1 cellular context compared by ENCODE assay signal in genomic region chr2:26144031-26144430, GRCh38.
A peak's percentile ranks its signal among the peaks of the same experiment; 100 is the strongest.
TF ChIP-seq lines count a peak whose summit lies in the region.

No MANE protein-coding gene starts in this region.

TF ChIP-seq in HEK293, 187 proteins besides CTCF, POLR2A, EP300 and RAD21 (continued from another document):
- TF ChIP-seq ZNF148 (tag by site-specific recombination; IDR thresholded peaks at IDR 0.05; ENCODE audit: borderline replicate concordance) (no peak), ZIC2 (tag by site-specific recombination; IDR thresholded peaks at IDR 0.05) (peak; percentile 74), FEZF1 (tag by site-specific recombination; IDR thresholded peaks at IDR 0.05) (peak; percentile 66), REST (tag by site-specific recombination; IDR thresholded peaks at IDR 0.05) (peak; percentile 72), KLF17 (tag by site-specific recombination; IDR thresholded peaks at IDR 0.05) (no peak), ZNF843 (tag by site-specific recombination; IDR thresholded peaks at IDR 0.05) (peak; percentile 50; the same call in 1 of the 2 replicates), ZNF24 (tag by site-specific recombination; IDR thresholded peaks at IDR 0.05) (no peak), EGR2 (tag by site-specific recombination; IDR thresholded peaks at IDR 0.05; ENCODE audit: low read depth) (0 out of 2 replicates have a peak, but pooled peaks have one; percentile 27), ZNF449 (tag by site-specific recombination; IDR thresholded peaks at IDR 0.05) (0 out of 2 replicates have a peak, but pooled peaks have one; percentile 15), MZF1 (tag by site-specific recombination; IDR thresholded peaks at IDR 0.05; ENCODE audit: borderline replicate concordance) (peak; percentile 39; the same call in 1 of the 2 replicates)
TF ChIP-seq in HEK293: peak in this region for 12.
